In the genomic region with DNA sequence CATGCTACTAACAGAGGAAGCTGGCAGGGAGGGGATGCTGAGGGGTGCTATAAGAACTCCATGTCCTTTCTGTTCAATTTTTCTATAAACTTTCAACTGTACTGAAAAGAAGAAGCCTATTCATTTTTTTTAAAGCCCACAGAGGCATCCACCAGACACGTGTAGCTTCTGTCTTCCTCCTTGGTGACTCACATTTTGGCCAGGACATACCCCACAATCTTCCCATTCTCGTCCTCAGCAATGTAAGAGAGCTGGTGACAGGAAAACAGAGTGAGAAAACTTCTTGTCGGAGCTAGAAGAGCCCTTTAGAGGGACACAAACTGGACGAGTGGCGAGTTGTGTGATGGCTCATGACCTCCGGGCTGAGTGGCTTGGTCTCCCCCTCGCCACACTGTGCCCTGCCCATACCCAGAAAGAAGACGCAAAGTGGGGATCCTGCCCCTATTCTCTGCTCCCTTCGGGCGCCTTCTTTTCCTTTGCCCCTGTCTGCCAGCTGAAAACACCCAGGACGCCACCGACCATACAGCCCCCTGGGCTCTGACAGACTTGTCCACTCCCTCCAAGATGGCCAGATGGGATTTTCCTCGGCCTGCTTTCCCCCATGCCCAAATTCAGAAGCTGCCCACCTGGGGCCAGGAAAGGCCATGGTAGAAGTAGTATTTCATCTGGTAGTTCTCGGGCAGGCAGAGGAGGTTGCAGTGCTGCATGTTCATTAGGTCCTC, we compare ENCODE assay signal across 1 cellular context.
TF ChIP-seq lines count a peak whose summit lies in the region.

No MANE protein-coding gene starts in this region.

TF ChIP-seq in H1, 55 proteins besides CTCF, POLR2A, EP300 and RAD21:
- no peak for TF ChIP-seq GABPA (IDR thresholded peaks at IDR 0.05; ENCODE audit: borderline replicate concordance, insufficient read depth, low read length)
TF ChIP-seq in H1: peak in this region for 0.
